1 cellular context compared by ENCODE assay signal in the genomic region with DNA sequence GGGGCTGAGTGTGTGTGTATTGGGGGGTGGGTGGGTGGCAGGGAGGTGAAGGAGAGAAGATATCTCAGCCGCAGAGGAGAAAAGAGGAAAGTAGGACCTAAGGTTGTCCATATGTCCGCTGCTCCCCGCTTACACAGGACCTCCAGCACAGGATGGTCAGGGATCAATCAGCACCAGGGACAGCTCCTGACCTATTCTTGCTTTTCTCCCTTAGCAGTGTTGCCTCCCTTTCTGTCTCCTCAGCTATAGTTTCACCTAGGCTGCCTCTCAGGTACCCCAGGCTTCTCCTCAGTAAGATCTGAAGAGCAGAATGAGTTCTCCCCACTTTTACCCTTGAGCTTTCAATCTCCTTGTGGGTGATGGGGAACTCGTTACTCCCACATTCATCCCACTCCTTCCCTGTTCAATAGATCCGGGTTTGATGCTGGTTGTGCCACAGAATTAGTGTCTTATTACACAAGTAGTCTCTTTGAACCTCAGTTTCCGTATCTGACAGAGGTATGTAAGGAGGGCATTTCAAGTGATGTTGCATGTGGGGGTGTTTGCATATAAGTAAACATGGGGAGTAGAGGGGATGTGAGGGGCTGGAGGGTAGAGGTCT.
TF ChIP-seq lines count a peak whose summit lies in the region.

No MANE protein-coding gene starts in this region.

TF ChIP-seq in HEK293, 187 proteins besides CTCF, POLR2A, EP300 and RAD21 (continued from another document):
- TF ChIP-seq, protein P1, sequence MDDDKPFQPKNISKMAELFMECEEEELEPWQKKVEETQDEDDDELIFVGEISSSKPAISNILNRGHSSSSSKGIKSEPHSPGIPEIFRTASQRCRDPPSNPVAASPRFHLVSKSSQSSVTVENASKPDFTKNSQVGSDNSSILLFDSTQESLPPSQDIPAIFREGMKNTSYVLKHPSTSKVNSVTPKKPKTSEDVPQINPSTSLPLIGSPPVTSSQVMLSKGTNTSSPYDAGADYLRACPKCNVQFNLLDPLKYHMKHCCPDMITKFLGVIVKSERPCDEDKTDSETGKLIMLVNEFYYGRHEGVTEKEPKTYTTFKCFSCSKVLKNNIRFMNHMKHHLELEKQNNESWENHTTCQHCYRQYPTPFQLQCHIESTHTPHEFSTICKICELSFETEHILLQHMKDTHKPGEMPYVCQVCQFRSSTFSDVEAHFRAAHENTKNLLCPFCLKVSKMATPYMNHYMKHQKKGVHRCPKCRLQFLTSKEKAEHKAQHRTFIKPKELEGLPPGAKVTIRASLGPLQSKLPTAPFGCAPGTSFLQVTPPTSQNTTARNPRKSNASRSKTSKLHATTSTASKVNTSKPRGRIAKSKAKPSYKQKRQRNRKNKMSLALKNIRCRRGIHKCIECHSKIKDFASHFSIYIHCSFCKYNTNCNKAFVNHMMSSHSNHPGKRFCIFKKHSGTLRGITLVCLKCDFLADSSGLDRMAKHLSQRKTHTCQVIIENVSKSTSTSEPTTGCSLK (tag by site-specific recombination; IDR thresholded peaks at IDR 0.05) = no peak
- no peak for TF ChIP-seq ZNF626 (tag by site-specific recombination; IDR thresholded peaks at IDR 0.05)
- TF ChIP-seq ZNF404 (tag by site-specific recombination; IDR thresholded peaks at IDR 0.05) = no peak
- TF ChIP-seq SETDB1 (IDR thresholded peaks at IDR 0.05; ENCODE audit: insufficient read length, low read length) = no peak
- TF ChIP-seq EGR2 (tag by site-specific recombination; IDR thresholded peaks at IDR 0.05; ENCODE audit: low read depth) = peak; percentile 18; the same call in 1 of the 2 replicates
- no peak for TF ChIP-seq ZNF112 (tag by site-specific recombination; IDR thresholded peaks at IDR 0.05)
